Comparison of ENCODE assay signal across 8 cellular contexts in genomic region chr21:33300701-33301631, GRCh38. TPM values are rescaled to one million over a fixed set of nuclear protein-coding genes. Genes with fewer than 3 reads are reported as not detected.
DNase-seq lines count a peak whose midpoint lies in the region; TF ChIP-seq lines count a peak whose summit lies in the region.

No MANE protein-coding gene starts in this region.

- no peaks in the 10 kb centered on the region for H4K20me1 ChIP-seq in PC-9 (ENCODE audit: insufficient read depth)

- H3K27ac ChIP-seq in CD8-positive, alpha-beta memory T cell (ENCODE audit: low read depth, low read length) = peak overlapping the region; percentile 43
- no peak overlapping the region for H3K27ac ChIP-seq in PC-9
- no peak overlapping the region for H3K27ac ChIP-seq in brain microvascular endothelial cell

- no peaks in the 10 kb centered on the region for H3K9me3 ChIP-seq in CD8-positive, alpha-beta memory T cell (ENCODE audit: low read length)
- no peaks in the 10 kb centered on the region for H3K9me3 ChIP-seq in PC-9 (ENCODE audit: insufficient read depth, low read depth)

- H3K9me3 Mint-ChIP-seq in CD8-positive, alpha-beta memory T cell = no peaks in the 10 kb centered on the region
- no peaks in the 10 kb centered on the region for H3K9me3 Mint-ChIP-seq in nephron

- BruUV-seq in PC-9 (replicated peaks; lab: Mats Ljungman, UMichigan) = no TSS peak

- peak overlapping the region in 2 of 7 donors; percentile 3 to 44 for H3K4me3 Mint-ChIP-seq in CD8-positive, alpha-beta memory T cell
- no peak overlapping the region for H3K4me3 Mint-ChIP-seq in nephron

- H3K79me2 ChIP-seq in PC-9 (ENCODE audit: low read depth) = no peaks in the 10 kb centered on the region

- no peak for DNase-seq in CD8-positive, alpha-beta memory T cell
- DNase-seq in NCI-H748 (lab: John Stamatoyannopoulos, UW; ENCODE audit: unreplicated experiment) (peak; percentile 64), choroid plexus epithelial cell (ENCODE audit: low read depth) (peak; percentile 24), PC-9 (no peak), retina (no peak), brain microvascular endothelial cell (no peak), NCI-H1048 (lab: John Stamatoyannopoulos, UW) (no peak)

- no peak overlapping the region for H3K4me3 ChIP-seq in CD8-positive, alpha-beta memory T cell (ENCODE audit: low read length)
- H3K4me3 ChIP-seq in choroid plexus epithelial cell (ENCODE audit: low read depth, low read length) = no peak overlapping the region
- no peak overlapping the region for H3K4me3 ChIP-seq in PC-9
- H3K4me3 ChIP-seq in brain microvascular endothelial cell (ENCODE audit: low read depth, low read length) = no peak overlapping the region

- H3K36me3 ChIP-seq in CD8-positive, alpha-beta memory T cell (ENCODE audit: insufficient read depth, low read length) = no peaks in the 10 kb centered on the region
- H3K36me3 ChIP-seq in PC-9 (ENCODE audit: low read depth) (no peaks in the 10 kb centered on the region), brain microvascular endothelial cell (replicated peaks) (no peaks in the 10 kb centered on the region)

- H2AFZ ChIP-seq in PC-9 = no peak overlapping the region

- no peaks in the 10 kb centered on the region for H3K27me3 Mint-ChIP-seq in CD8-positive, alpha-beta memory T cell
- H3K27me3 Mint-ChIP-seq in nephron (ENCODE audit: low read depth) = no peaks in the 10 kb centered on the region

- peaks cover 0 to 18% (median 4%) of the 10 kb centered on the region in 3 donors for H3K36me3 Mint-ChIP-seq in CD8-positive, alpha-beta memory T cell
- H3K36me3 Mint-ChIP-seq in nephron (ENCODE audit: low read depth) = peaks cover 10% of the 10 kb centered on the region

- CTCF ChIA-PET in CD8-positive, alpha-beta memory T cell (lab: Charles Lee) = interaction anchor here (1.3 kb wide), 1 partner anchor 360 kb away, joined by 3 read pairs; no protein-coding TSS in a partner anchor
- CTCF ChIA-PET in PC-9 (lab: Charles Lee) = no interaction called here

- in situ Hi-C loops in brain microvascular endothelial cell (cut with HindIII; ENCODE audit: low pct_ligation_motif_present, low sequenced_read_pairs) = no loop called here

- POLR2A ChIA-PET in CD8-positive, alpha-beta memory T cell (lab: Charles Lee) = no interaction called here
- POLR2A ChIA-PET in PC-9 (lab: Charles Lee; ENCODE audit: unreplicated experiment) = no interaction called here

- H3K4me2 ChIP-seq in PC-9 = no peak overlapping the region

- H3K4me1 ChIP-seq in CD8-positive, alpha-beta memory T cell (ENCODE audit: insufficient read depth, low read length) = peaks cover 33% of the 10 kb centered on the region
- H3K4me1 ChIP-seq in PC-9 (replicated peaks; ENCODE audit: insufficient read depth) = peaks cover 10% of the 10 kb centered on the region

- H3K4me1 Mint-ChIP-seq in CD8-positive, alpha-beta memory T cell = peaks cover 29 to 35% (median 32%) of the 10 kb centered on the region in 3 donors
- peaks cover 21% of the 10 kb centered on the region for H3K4me1 Mint-ChIP-seq in nephron

- H3F3A ChIP-seq in PC-9 (ENCODE audit: insufficient read depth, low read depth) = no peaks in the 10 kb centered on the region

- H3K9me2 ChIP-seq in PC-9 (ENCODE audit: insufficient read depth) = no peaks in the 10 kb centered on the region

- no peaks in the 10 kb centered on the region for H3K27me3 ChIP-seq in CD8-positive, alpha-beta memory T cell (ENCODE audit: insufficient read depth, low read length, poor library complexity, severe bottlenecking)
- H3K27me3 ChIP-seq in PC-9 (ENCODE audit: insufficient read depth, low read depth) (no peaks in the 10 kb centered on the region), brain microvascular endothelial cell (replicated peaks) (no peaks in the 10 kb centered on the region)

- TF ChIP-seq CTCF in choroid plexus epithelial cell (conservative IDR thresholded peaks at IDR 0.05; ENCODE audit: low read depth, low read length) = no peak
- no peak for TF ChIP-seq CTCF in nephron (IDR thresholded peaks at IDR 0.05; ENCODE audit: unreplicated experiment in 3 of 3)
- no peak for TF ChIP-seq CTCF in PC-9 (conservative IDR thresholded peaks at IDR 0.05)
- TF ChIP-seq CTCF in brain microvascular endothelial cell (IDR thresholded peaks at IDR 0.05; ENCODE audit: low read depth, low read length, missing control alignments) = no peak

- intact Hi-C loops in PC-9 (cut with micrococcal nuclease; ENCODE audit: unreplicated experiment) = no loop called here

- peak overlapping the region in 7 of 8 donors; percentile 12 to 88 (median 73) for H3K27ac Mint-ChIP-seq in CD8-positive, alpha-beta memory T cell
- peak overlapping the region; percentile 91 to 97 (median 96) for H3K27ac Mint-ChIP-seq in nephron

RNA-seq across cellular contexts. Expression of gene IFNAR1, which starts 23.8 kb away (rescaled TPM):
- total RNA-seq in CD8-positive, alpha-beta memory T cell = 10 to 100 TPM; 31.6 to 34.1 TPM
- 54.6 TPM for polyA plus RNA-seq in CD8-positive, alpha-beta memory T cell
- total RNA-seq in PC-9 (2021) = 24.2 and 25.5 TPM in 2 replicates

RNA-seq across cellular contexts. Expression of gene IL10RB, which starts 34.8 kb away (rescaled TPM):
- 10 to 100 TPM; 23.4 to 25.3 TPM for total RNA-seq in CD8-positive, alpha-beta memory T cell
- 51.4 TPM for polyA plus RNA-seq in CD8-positive, alpha-beta memory T cell
- total RNA-seq in PC-9 (2021) = 18.3 and 23.1 TPM in 2 replicates

Comparison
In these comparisons a context has a peak if more than half of its experiments do, and no peak if none do; other contexts are left out.
1. DNase-seq: peak in NCI-H748 (single experiment) and choroid plexus epithelial cell (single experiment); none in CD8-positive, alpha-beta memory T cell (0 of 5), PC-9 (0 of 2), retina (single experiment), brain microvascular endothelial cell (single experiment) and NCI-H1048 (single experiment).